10 cellular contexts compared by ENCODE assay signal in genomic region chr12:78120866-78121590, GRCh38.
DNase-seq lines count a peak whose midpoint lies in the region; ATAC-seq, FAIRE-seq and TF ChIP-seq lines count a peak whose summit lies in the region.
"Had no signal": no experiment of that assay in that cellular context is flagged by ENCODE, and none has a peak within 500 bp of the region (broad histone marks: within the 10 kb centered on the region; RNA-seq: fewer than 3 reads in every experiment).

No MANE protein-coding gene starts in this region.

- POLR2A ChIA-PET in A549 (lab: Yijun Ruan, JAX) = no interaction called here

- FAIRE-seq in A549 (lab: Jason Lieb, UNC) (no peak), kidney (lab: Jason Lieb, UNC) (no peak)

- H3K4me2 ChIP-seq in A549 = no peak overlapping the region

- H3K9me3 ChIP-seq in A549 = no peaks in the 10 kb centered on the region
- no peaks in the 10 kb centered on the region for H3K9me3 ChIP-seq in kidney (ENCODE audit: control insufficient read depth in 1 of 2, low read length in 2 of 2)
- H3K9me3 ChIP-seq: SJCRH30 had no signal

- TF ChIP-seq CTCF in A549 (IDR thresholded peaks at IDR 0.05) = peak; percentile 53; the same call in 2 of the 3 replicates
- TF ChIP-seq CTCF in GM13976 (IDR thresholded peaks at IDR 0.05; ENCODE audit: borderline replicate concordance, control extremely low read depth, extremely low read depth, insufficient read depth, missing control alignments) = no peak
- TF ChIP-seq CTCF in fibroblast of mammary gland (conservative IDR thresholded peaks at IDR 0.05; ENCODE audit: control insufficient read depth, insufficient read depth, low read depth, low read length) = peak; percentile 38
- TF ChIP-seq CTCF in kidney (IDR thresholded peaks at IDR 0.05; ENCODE audit: borderline replicate concordance, extremely low read depth, insufficient read depth) = no peak

- DNase-seq in A549 (ENCODE audit: low read depth in 1 of 2, low spot score in 1 of 2) (peak; percentile 3 to 63), GM13976 (ENCODE audit: low spot score) (peak; percentile 10), NOMO-1 treated with DMSO at 0.1 percent for 48 hours (lab: John Stamatoyannopoulos, UW; ENCODE audit: unreplicated experiment) (peak; percentile 59), fibroblast of mammary gland (ENCODE audit: low read depth) (peak; percentile 65), kidney (no peak), NCI-H524 treated with DMSO at 0.1 percent for 48 hours (lab: John Stamatoyannopoulos, UW) (no peak)
- DNase-seq: left ventricle myocardium superior had no signal

- peak; percentile 61 to 62 for TF ChIP-seq RAD21 in A549 (conservative IDR thresholded peaks at IDR 0.05 in 1 of 2, IDR thresholded peaks at IDR 0.05 in 1 of 2)

- H3K27ac ChIP-seq in A549 (no peak overlapping the region), kidney (ENCODE audit: low read depth in 2 of 2, low read length in 2 of 2) (no peak overlapping the region)
- H3K27ac ChIP-seq: SJCRH30 had no signal

- no peak for TF ChIP-seq POLR2A in A549 (IDR thresholded peaks at IDR 0.05; ENCODE audit: low read length)

- H3K4me1 ChIP-seq in A549 (no peaks in the 10 kb centered on the region), kidney (ENCODE audit: control insufficient read depth in 1 of 2, insufficient read depth in 1 of 2, low read depth in 1 of 2, low read length in 2 of 2) (no peaks in the 10 kb centered on the region)
- H3K4me1 ChIP-seq: SJCRH30 had no signal

- TF ChIP-seq EP300 in A549 (IDR thresholded peaks at IDR 0.05) = no peak

- in situ Hi-C loops in GM13976 (cut with MboI; ENCODE audit: low sequenced_read_pairs, unreplicated experiment) = no loop called here

- H3K9ac ChIP-seq in kidney (ENCODE audit: low read length in 2 of 2) = no peak overlapping the region

- intact Hi-C loops in kidney (cut with DNase I) = no loop called here

- no peak overlapping the region for H3K4me3 ChIP-seq in A549
- H3K4me3 ChIP-seq in fibroblast of mammary gland (ENCODE audit: control insufficient read depth, low read depth, low read length) = no peak overlapping the region
- H3K4me3 ChIP-seq in kidney (ENCODE audit: low read length in 2 of 2) = no peak overlapping the region
- H3K4me3 ChIP-seq: SJCRH30 had no signal

- peak in 1 of 2 experiments; percentile 49; a peak in 1 of 6 replicates for ATAC-seq in A549
- ATAC-seq in GM18517 (IDR thresholded peaks at IDR 0.05; ENCODE audit: unreplicated experiment) = no peak
- ATAC-seq in GM18873 (IDR thresholded peaks at IDR 0.05; ENCODE audit: low FRiP score, unreplicated experiment) = no peak
- ATAC-seq: left ventricle myocardium superior had no signal

- WGBS in A549 (ENCODE audit: missing lambda C conversion rate) = 66% methylated on average over 7 of the region's 7 CpGs

- CTCF ChIA-PET in A549 (lab: Yijun Ruan, JAX) = interaction anchor here (0.6 to 1.4 kb wide), 7 partner anchors 34 to 550 kb away, joined by 3 to 4 read pairs (median 3); no protein-coding TSS in a partner anchor

- no peaks in the 10 kb centered on the region for H3K36me3 ChIP-seq in kidney (ENCODE audit: control insufficient read depth in 1 of 2, insufficient read depth in 2 of 2, low read length in 2 of 2)
- H3K36me3 ChIP-seq: SJCRH30 had no signal

TF ChIP-seq in A549, 52 proteins besides CTCF, POLR2A, EP300 and RAD21:
- TF ChIP-seq HOXA7 (CRISPR knock-in tag; IDR thresholded peaks at IDR 0.05) = no peak
- TF ChIP-seq SMC3 (IDR thresholded peaks at IDR 0.05) = peak; percentile 48; the same call in 2 of the 3 replicates
- no peak for TF ChIP-seq NPAS2 (CRISPR knock-in tag; IDR thresholded peaks at IDR 0.05; ENCODE audit: borderline replicate concordance)
- no peak for TF ChIP-seq HOXB13 (CRISPR knock-in tag; IDR thresholded peaks at IDR 0.05; ENCODE audit: low read depth)

Comparison
In these comparisons a context has a peak if more than half of its experiments do, and no peak if none do; other contexts are left out.
1. DNase-seq: peak in A549 (2 of 2), GM13976 (single experiment), NOMO-1 treated with DMSO at 0.1 percent for 48 hours (single experiment) and fibroblast of mammary gland (single experiment); none in kidney (single experiment) and NCI-H524 treated with DMSO at 0.1 percent for 48 hours (single experiment).
2. CTCF ChIP-seq: peak in A549 (single experiment) and fibroblast of mammary gland (single experiment); none in GM13976 (single experiment) and kidney (single experiment).